Comparison of ENCODE assay signal across 8 cellular contexts in the genomic region with DNA sequence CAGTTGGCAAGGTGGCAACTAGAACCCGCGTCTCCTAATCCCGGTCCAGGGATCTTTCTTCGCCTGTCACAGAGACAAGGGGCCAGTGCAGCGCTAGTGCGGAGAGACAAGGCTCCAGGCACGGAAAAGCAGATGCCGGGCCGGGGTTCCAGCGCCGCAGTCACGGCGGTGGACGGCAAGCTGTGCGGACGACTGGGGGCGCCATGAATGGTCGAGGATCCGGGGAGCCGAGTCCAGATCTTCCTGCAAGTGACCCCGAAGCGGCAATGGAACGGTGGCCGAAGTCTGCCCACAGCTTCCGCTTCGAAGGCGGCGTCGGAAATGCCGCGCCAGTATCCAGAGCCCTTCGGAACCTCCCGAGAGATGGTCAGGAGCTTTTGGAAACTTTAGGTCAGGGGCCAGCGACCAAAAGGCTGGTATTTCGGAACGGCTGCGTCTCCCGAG. TPM values are rescaled to one million over a fixed set of nuclear protein-coding genes. Genes with fewer than 3 reads are reported as not detected.
DNase-seq lines count a peak whose midpoint lies in the region; ATAC-seq, FAIRE-seq and TF ChIP-seq lines count a peak whose summit lies in the region.

No MANE protein-coding gene starts in this region.

- FAIRE-seq in D721Med (lab: Jason Lieb, UNC) = no peak

- no peaks in the 10 kb centered on the region for H3K9me3 ChIP-seq in right atrium auricular region
- no peaks in the 10 kb centered on the region for H3K9me3 ChIP-seq in skeletal muscle tissue (ENCODE audit: control insufficient read depth in 3 of 3, low read length in 3 of 3)

- peak; percentile 27 for ATAC-seq in GM19455 (IDR thresholded peaks at IDR 0.05; ENCODE audit: unreplicated experiment)
- ATAC-seq in HG03521 (IDR thresholded peaks at IDR 0.05; ENCODE audit: unreplicated experiment) = peak; percentile 17

- H3K27ac ChIP-seq in right atrium auricular region (peak overlapping the region; percentile 95), skeletal muscle tissue (ENCODE audit: low read depth, low read length) (peak overlapping the region; percentile 95)

- peaks cover 0 to 28% of the 10 kb centered on the region in 2 donors for H3K4me1 ChIP-seq in right atrium auricular region
- H3K4me1 ChIP-seq in skeletal muscle tissue (ENCODE audit: control insufficient read depth in 3 of 3, insufficient read depth in 3 of 3, low read length in 3 of 3) = peaks cover 20 to 22% (median 21%) of the 10 kb centered on the region in 3 donors

- no peaks in the 10 kb centered on the region for H3K36me3 ChIP-seq in right atrium auricular region
- peaks cover 0 to 4% (median 1%) of the 10 kb centered on the region in 3 donors for H3K36me3 ChIP-seq in skeletal muscle tissue (ENCODE audit: control insufficient read depth in 3 of 3, insufficient read depth in 3 of 3, low read length in 3 of 3)

- peak overlapping the region; percentile 93 to 97 (median 96) for H3K9ac ChIP-seq in skeletal muscle tissue (ENCODE audit: low read depth in 1 of 3, low read length in 3 of 3)

- DNase-seq in D341Med (ENCODE audit: low spot score) (peak; percentile 57), right atrium auricular region (ENCODE audit: low spot score) (no peak), D721Med (ENCODE audit: insufficient read length, low spot score) (no peak), Ammon's horn (ENCODE audit: low spot score) (no peak)
- DNase-seq in activated naive CD4-positive, alpha-beta T cell treated with anti-CD3 and anti-CD28 coated beads, Interleukin-2, amount 50 U/mL, for 16 hours = peak; percentile 32

- H3K4me3 ChIP-seq in right atrium auricular region (peak overlapping the region; percentile 88 to 90), skeletal muscle tissue (ENCODE audit: low read length in 3 of 3) (peak overlapping the region; percentile 70 to 90 (median 79))

- H3K27me3 ChIP-seq in right atrium auricular region (no peaks in the 10 kb centered on the region), skeletal muscle tissue (ENCODE audit: control insufficient read depth in 3 of 3, insufficient read depth in 3 of 3, low read length in 3 of 3) (no peaks in the 10 kb centered on the region)

- TF ChIP-seq CTCF in right atrium auricular region (IDR thresholded peaks at IDR 0.05) (no peak), D721Med (IDR thresholded peaks at IDR 0.05; ENCODE audit: insufficient read depth, missing control alignments) (no peak)

RNA-seq across cellular contexts. Expression of a gene that starts 0.6 kb away (rescaled TPM):
- total RNA-seq in right atrium auricular region (10 to 100 TPM; 14.4 to 19.5 TPM), skeletal muscle tissue (24.0 TPM)

RNA-seq across cellular contexts. Expression of a gene that starts 31.2 kb away (rescaled TPM):
- total RNA-seq in right atrium auricular region (100 to 1,000 TPM; 241 to 341 TPM), skeletal muscle tissue (44.4 TPM)

RNA-seq across cellular contexts. Expression of a gene that starts 59.0 kb away (rescaled TPM):
- total RNA-seq in right atrium auricular region (100 to 1,000 TPM; 231 to 249 TPM), skeletal muscle tissue (108 TPM)

RNA-seq across cellular contexts. Expression of a gene that starts 59.2 kb away (rescaled TPM):
- total RNA-seq in right atrium auricular region (10 to 100 TPM; 11.8 to 16.0 TPM), skeletal muscle tissue (9.9 TPM)

Comparison
In these comparisons a context has a peak if more than half of its experiments do, and no peak if none do; other contexts are left out.
1. DNase-seq: peak in D341Med (single experiment) and activated naive CD4-positive, alpha-beta T cell treated with anti-CD3 and anti-CD28 coated beads, Interleukin-2, amount 50 U/mL, for 16 hours (single experiment); none in right atrium auricular region (single experiment), D721Med (single experiment) and Ammon's horn (single experiment).